16 cellular contexts compared by ENCODE assay signal in genomic region chr21:42265229-42265812, GRCh38. TPM values are rescaled to one million over a fixed set of nuclear protein-coding genes. Genes with fewer than 3 reads are reported as not detected.
"Had no signal": no experiment of that assay in that cellular context is flagged by ENCODE, and none has a peak within 500 bp of the region (broad histone marks: within the 10 kb centered on the region; RNA-seq: fewer than 3 reads in every experiment).

No MANE protein-coding gene starts in this region.

- ATAC-seq: body of pancreas; left cardiac atrium; lower lobe of right lung; natural killer cell treated with Interleukin-12 subunit alpha and Interleukin-12 subunit beta and Interleukin-15 and Interleukin-18, amount 100 ng/mL, for 72 hours; stimulated activated naive CD8-positive, alpha-beta T cell treated with anti-CD3 and anti-CD28 coated beads, Interleukin-15, Interleukin-2, amounts not matched to agents 100 U/mL and 50 U/mL, for 24 hours had no signal

- H3K36me3 ChIP-seq: colonic mucosa, esophagus muscularis mucosa, lower lobe of right lung, tibial nerve had no signal

- H3K36me3 Mint-ChIP-seq: natural killer cell treated with Interleukin-12 subunit alpha and Interleukin-12 subunit beta and Interleukin-15 and Interleukin-18, amount 100 ng/mL, for 72 hours had no signal

- H3K27ac Mint-ChIP-seq: natural killer cell treated with Interleukin-12 subunit alpha and Interleukin-12 subunit beta and Interleukin-15 and Interleukin-18, amount 100 ng/mL, for 72 hours had no signal

- H3K27ac ChIP-seq: body of pancreas, colonic mucosa, esophagus muscularis mucosa, hepatocyte, lower lobe of right lung, tibial nerve had no signal

- H3K27me3 Mint-ChIP-seq: activated naive CD8-positive, alpha-beta T cell had no signal

- H3K4me3 ChIP-seq: body of pancreas, colonic mucosa, esophagus muscularis mucosa, hepatocyte, lower lobe of right lung, tibial nerve had no signal

- H3K4me3 Mint-ChIP-seq: activated naive CD8-positive, alpha-beta T cell; natural killer cell treated with Interleukin-12 subunit alpha and Interleukin-12 subunit beta and Interleukin-15 and Interleukin-18, amount 100 ng/mL, for 72 hours had no signal

- DNase-seq: activated CD4-positive, alpha-beta T cell treated with anti-CD3 and anti-CD28 coated beads for 1 hour; activated CD4-positive, alpha-beta T cell treated with anti-CD3 and anti-CD28 coated beads, Interleukin-2, amount 50 U/mL, for 48 hours; activated gamma-delta T cell; body of pancreas; central memory CD4-positive, alpha-beta T cell; colonic mucosa; left cardiac atrium; lower lobe of right lung; nucleus accumbens; stimulated activated naive CD8-positive, alpha-beta T cell treated with anti-CD3 and anti-CD28 coated beads, Interleukin-15, Interleukin-2, amounts not matched to agents 100 U/mL and 50 U/mL, for 24 hours; T-helper 2 cell had no signal

- H2AFZ ChIP-seq: hepatocyte had no signal

- H3K79me2 ChIP-seq: hepatocyte had no signal

- H3K4me2 ChIP-seq: hepatocyte had no signal

- H3K27me3 ChIP-seq: body of pancreas, colonic mucosa, esophagus muscularis mucosa, hepatocyte had no signal

- H3K9me3 ChIP-seq: body of pancreas, colonic mucosa, esophagus muscularis mucosa, lower lobe of right lung, tibial nerve had no signal

- H3K9me3 Mint-ChIP-seq: natural killer cell treated with Interleukin-12 subunit alpha and Interleukin-12 subunit beta and Interleukin-15 and Interleukin-18, amount 100 ng/mL, for 72 hours had no signal

- H3K4me1 ChIP-seq: colonic mucosa had no signal

RNA-seq across cellular contexts. Expression of gene TFF3, which starts 49.9 kb away (rescaled TPM):
- total RNA-seq: natural killer cell treated with Interleukin-12 subunit alpha and Interleukin-12 subunit beta and Interleukin-15 and Interleukin-18, amount 100 ng/mL, for 72 hours had no signal
